35 cellular contexts compared by ENCODE assay signal in the genomic region with DNA sequence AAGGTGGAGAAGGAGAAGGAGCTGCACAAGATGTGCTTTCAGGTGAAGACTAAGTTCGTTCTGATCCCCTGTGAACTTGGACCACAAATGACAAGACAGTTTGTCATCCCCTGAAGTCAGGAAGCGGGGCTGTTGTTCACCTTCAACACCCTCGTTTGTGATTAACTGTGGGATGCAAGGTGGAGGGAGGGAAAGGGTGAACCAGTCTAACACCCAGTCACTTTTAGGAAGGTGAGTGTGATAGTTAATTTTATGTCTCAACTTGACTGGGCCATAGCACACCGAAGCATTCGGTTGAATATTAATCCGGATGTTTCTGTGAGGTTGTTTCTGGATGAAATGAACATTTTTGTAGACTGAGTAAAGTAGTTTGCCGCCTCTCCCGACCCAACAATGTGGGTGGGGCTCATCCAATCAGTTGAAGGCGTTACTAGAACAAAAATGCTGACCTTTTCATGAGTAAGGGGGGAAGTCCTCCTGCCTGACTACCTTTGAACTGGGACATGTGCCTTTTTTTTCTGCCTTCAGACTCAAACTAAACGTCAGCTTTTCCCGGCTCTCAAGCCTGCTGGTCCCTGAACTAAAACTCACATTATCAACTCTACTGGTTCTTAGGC.
DNase-seq lines count a peak whose midpoint lies in the region; ATAC-seq, FAIRE-seq and TF ChIP-seq lines count a peak whose summit lies in the region.
"Had no signal": no experiment of that assay in that cellular context is flagged by ENCODE, and none has a peak within 500 bp of the region (broad histone marks: within the 10 kb centered on the region; RNA-seq: fewer than 3 reads in every experiment).

No MANE protein-coding gene starts in this region.

- H3K36me3 Mint-ChIP-seq in GM23338 (ENCODE audit: low read depth), result no peaks in the 10 kb centered on the region
- H3K36me3 Mint-ChIP-seq in effector memory CD8-positive, alpha-beta T cell (ENCODE audit: insufficient read depth), result no peaks in the 10 kb centered on the region
- H3K36me3 Mint-ChIP-seq: activated naive CD4-positive, alpha-beta T cell treated with anti-CD3 and anti-CD28 coated beads, Interleukin-2, amount 50 U/mL, for 72 hours; naive thymus-derived CD8-positive, alpha-beta T cell; T-cell; WTC11 had no signal

- H3K27me3 Mint-ChIP-seq in GM23338 (ENCODE audit: insufficient read depth, low read depth, poor library complexity), result no peaks in the 10 kb centered on the region
- H3K27me3 Mint-ChIP-seq in effector memory CD8-positive, alpha-beta T cell, result no peaks in the 10 kb centered on the region
- H3K27me3 Mint-ChIP-seq: activated CD4-positive, alpha-beta T cell treated with anti-CD3 and anti-CD28 coated beads, Interleukin-2, amount 10 ng/mL, durations not matched to agents 7 days and 5 days; naive thymus-derived CD8-positive, alpha-beta T cell; stimulated activated naive CD8-positive, alpha-beta T cell treated with anti-CD3 and anti-CD28 coated beads, Interleukin-15, amount 100 ng/mL, for 72 hours; T-cell had no signal

- no peaks in the 10 kb centered on the region for H3K4me1 Mint-ChIP-seq in GM23338
- no peaks in the 10 kb centered on the region for H3K4me1 Mint-ChIP-seq in effector memory CD8-positive, alpha-beta T cell (ENCODE audit: low read depth in 2 of 2)
- H3K4me1 Mint-ChIP-seq: activated CD4-positive, alpha-beta T cell treated with anti-CD3 and anti-CD28 coated beads, Interleukin-2, amount 10 ng/mL, durations not matched to agents 7 days and 5 days; naive thymus-derived CD8-positive, alpha-beta T cell; stimulated activated naive CD8-positive, alpha-beta T cell treated with anti-CD3 and anti-CD28 coated beads, Interleukin-15, amount 100 ng/mL, for 72 hours; T-cell; WTC11 had no signal

- intact Hi-C loops in esophagus muscularis mucosa (cut with DNase I), result no loop called here

- no peak overlapping the region for H3K4me3 Mint-ChIP-seq in GM23338
- H3K4me3 Mint-ChIP-seq in effector memory CD8-positive, alpha-beta T cell, result no peak overlapping the region
- H3K4me3 Mint-ChIP-seq: activated CD4-positive, alpha-beta T cell treated with anti-CD3 and anti-CD28 coated beads, Interleukin-2, amount 10 ng/mL, durations not matched to agents 7 days and 5 days; naive thymus-derived CD8-positive, alpha-beta T cell; stimulated activated naive CD8-positive, alpha-beta T cell treated with anti-CD3 and anti-CD28 coated beads, Interleukin-15, amount 100 ng/mL, for 72 hours; T-cell; WTC11 had no signal

- no peak overlapping the region for H3K27ac ChIP-seq in GM23338 (ENCODE audit: low read depth)
- peak overlapping the region in 3 of 4 donors; percentile 23 to 79 (median 71) for H3K27ac ChIP-seq in esophagus muscularis mucosa (replicated peaks in 1 of 4)
- H3K27ac ChIP-seq: BLaER1, brain microvascular endothelial cell, dorsolateral prefrontal cortex, prostate gland, SJCRH30, thoracic aorta, uterus had no signal

- H3K4me1 ChIP-seq in GM23338 (ENCODE audit: insufficient read depth), result no peaks in the 10 kb centered on the region
- peaks cover 0 to 34% (median 31%) of the 10 kb centered on the region in 4 donors for H3K4me1 ChIP-seq in esophagus muscularis mucosa
- H3K4me1 ChIP-seq: BLaER1, prostate gland, SJCRH30 had no signal

- no peaks in the 10 kb centered on the region for H4K20me1 ChIP-seq in GM23338 (replicated peaks; ENCODE audit: insufficient read depth)
- H4K20me1 ChIP-seq: BLaER1 had no signal

- H3K27me3 ChIP-seq in GM23338 (ENCODE audit: insufficient read depth) (no peaks in the 10 kb centered on the region), esophagus muscularis mucosa (no peaks in the 10 kb centered on the region)
- H3K27me3 ChIP-seq: BLaER1, brain microvascular endothelial cell, dorsolateral prefrontal cortex, SJCRH30, uterus had no signal

- H3F3A ChIP-seq in GM23338 (replicated peaks; ENCODE audit: low read depth), result no peaks in the 10 kb centered on the region

- no peaks in the 10 kb centered on the region for H3K9me3 Mint-ChIP-seq in GM23338
- peaks cover 0 to 7% of the 10 kb centered on the region in 2 donors for H3K9me3 Mint-ChIP-seq in effector memory CD8-positive, alpha-beta T cell
- H3K9me3 Mint-ChIP-seq: stimulated activated naive CD8-positive, alpha-beta T cell treated with anti-CD3 and anti-CD28 coated beads, Interleukin-15, amount 100 ng/mL, for 72 hours; WTC11 had no signal

- no peak for DNase-seq in GM23338 (ENCODE audit: low spot score)
- DNase-seq in RCC 7860 (ENCODE audit: low spot score), result peak; percentile 96
- DNase-seq in esophagus muscularis mucosa (ENCODE audit: extremely low spot score), result no peak
- DNase-seq in renal cortical epithelial cell (ENCODE audit: low read depth), result peak; percentile 93
- no peak for DNase-seq in D341Med (ENCODE audit: low spot score)
- DNase-seq in effector memory CD8-positive, alpha-beta T cell, result no peak
- DNase-seq in stimulated activated CD4-positive, alpha-beta T cell treated with anti-CD3 and anti-CD28 coated beads, Interleukin-2, amount 100 ng/mL, for 24 hours, result no peak
- DNase-seq: activated CD4-positive, alpha-beta T cell treated with anti-CD3 and anti-CD28 coated beads, Interleukin-2, amount 10 ng/mL, durations not matched to agents 7 days and 5 days; activated effector memory CD4-positive, alpha-beta T cell treated with Interleukin-2 at 50 U/mL for 16 hours; activated T-cell treated with anti-CD3 and anti-CD28 coated beads, Interleukin-2, amount 50 U/mL, for 1 hour; amygdala; brain microvascular endothelial cell; DMS79; dorsolateral prefrontal cortex; GF-D8; glutamatergic neuron; naive thymus-derived CD8-positive, alpha-beta T cell; NCI-H1092 treated with DMSO at 0.1 percent for 48 hours; NCI-H187 treated with DMSO at 0.1 percent for 48 hours; NCI-H2171 treated with DMSO at 0.1 percent for 48 hours; NCI-H524 treated with DMSO at 0.1 percent for 48 hours; NK-92 treated with Interleukin-12 subunit alpha and Interleukin-12 subunit beta, amount 100 ng/mL, for 24 hours; occipital lobe; SJCRH30; stimulated activated CD4-positive, alpha-beta T cell treated with anti-CD3 and anti-CD28 coated beads, Interleukin-2, amount 100 ng/mL, for 48 hours; stimulated activated naive CD8-positive, alpha-beta T cell treated with anti-CD3 and anti-CD28 coated beads, Interleukin-15, amount 100 ng/mL, for 72 hours; T-cell; uterus had no signal

- H3K36me3 ChIP-seq in GM23338 (ENCODE audit: insufficient read depth), result no peaks in the 10 kb centered on the region
- H3K36me3 ChIP-seq in esophagus muscularis mucosa, result no peaks in the 10 kb centered on the region
- H3K36me3 ChIP-seq: BLaER1, brain microvascular endothelial cell, prostate gland, SJCRH30, thoracic aorta, uterus had no signal

- 78% methylated on average over 11 of the region's 11 CpGs for WGBS in esophagus muscularis mucosa

- FAIRE-seq in RCC 7860 (lab: Jason Lieb, UNC), result peak; percentile 96
- FAIRE-seq: islet of Langerhans had no signal

- peaks cover 0 to under 1% (median 0%) of the 10 kb centered on the region in 4 donors for H3K9me3 ChIP-seq in esophagus muscularis mucosa
- H3K9me3 ChIP-seq: BLaER1, prostate gland, SJCRH30, thoracic aorta, uterus had no signal

- no peaks in the 10 kb centered on the region for H3K9me2 ChIP-seq in GM23338 (ENCODE audit: insufficient read depth)

- H3K79me2 ChIP-seq in GM23338 (replicated peaks; ENCODE audit: insufficient read depth), result no peaks in the 10 kb centered on the region

- H3K27ac Mint-ChIP-seq in GM23338, result no peak overlapping the region
- no peak overlapping the region for H3K27ac Mint-ChIP-seq in effector memory CD8-positive, alpha-beta T cell
- H3K27ac Mint-ChIP-seq: activated CD4-positive, alpha-beta T cell treated with anti-CD3 and anti-CD28 coated beads, Interleukin-2, amount 10 ng/mL, durations not matched to agents 7 days and 5 days; activated naive CD4-positive, alpha-beta T cell treated with anti-CD3 and anti-CD28 coated beads, Interleukin-2, amount 50 U/mL, for 72 hours; naive thymus-derived CD8-positive, alpha-beta T cell; stimulated activated naive CD8-positive, alpha-beta T cell treated with anti-CD3 and anti-CD28 coated beads, Interleukin-15, amount 100 ng/mL, for 72 hours; T-cell; WTC11 had no signal

- H2AFZ ChIP-seq in GM23338, result peak overlapping the region; percentile 25; the same call in 1 of the 2 replicates

- ATAC-seq in GM23338, result no peak
- ATAC-seq in effector memory CD8-positive, alpha-beta T cell (replicated peaks), result no peak
- ATAC-seq: activated naive CD4-positive, alpha-beta T cell treated with anti-CD3 and anti-CD28 coated beads, Interleukin-2, amount 50 U/mL, for 72 hours; naive thymus-derived CD8-positive, alpha-beta T cell; sciatic nerve; stimulated activated naive CD8-positive, alpha-beta T cell treated with anti-CD3 and anti-CD28 coated beads, Interleukin-15, amount 100 ng/mL, for 72 hours; T-cell; WTC11 had no signal

- H3K4me3 ChIP-seq in GM23338 (no peak overlapping the region), esophagus muscularis mucosa (no peak overlapping the region)
- H3K4me3 ChIP-seq: BLaER1, dorsolateral prefrontal cortex, prostate gland, SJCRH30, thoracic aorta, uterus had no signal

- no peak for TF ChIP-seq CTCF in GM23338 (conservative IDR thresholded peaks at IDR 0.05; ENCODE audit: low read depth in 2 of 2)
- no peak for TF ChIP-seq CTCF in esophagus muscularis mucosa (IDR thresholded peaks at IDR 0.05)

- TF ChIP-seq POLR2A in esophagus muscularis mucosa (IDR thresholded peaks at IDR 0.05; ENCODE audit: low read depth), result no peak

- no peak for TF ChIP-seq EP300 in esophagus muscularis mucosa (IDR thresholded peaks at IDR 0.05)

- H3K4me2 ChIP-seq in GM23338, result no peak overlapping the region
- H3K4me2 ChIP-seq: BLaER1 had no signal

TF ChIP-seq in GM23338, 12 proteins besides CTCF, POLR2A, EP300 and RAD21 (continues in another document):
- TF ChIP-seq POLR2AphosphoS5 (IDR thresholded peaks at IDR 0.05; ENCODE audit: low read depth) (no peak), EZH2 (IDR thresholded peaks at IDR 0.05; ENCODE audit: low read depth, unreplicated experiment) (no peak)

Comparison
In these comparisons a context has a peak if more than half of its experiments do, and no peak if none do; other contexts are left out.
1. DNase-seq: peak in RCC 7860 (single experiment) and renal cortical epithelial cell (single experiment); none in GM23338 (single experiment), esophagus muscularis mucosa (single experiment), D341Med (single experiment), effector memory CD8-positive, alpha-beta T cell (0 of 3) and stimulated activated CD4-positive, alpha-beta T cell treated with anti-CD3 and anti-CD28 coated beads, Interleukin-2, amount 100 ng/mL, for 24 hours (0 of 2).